ENCODE assay signal across 9 cellular contexts in the genomic region with DNA sequence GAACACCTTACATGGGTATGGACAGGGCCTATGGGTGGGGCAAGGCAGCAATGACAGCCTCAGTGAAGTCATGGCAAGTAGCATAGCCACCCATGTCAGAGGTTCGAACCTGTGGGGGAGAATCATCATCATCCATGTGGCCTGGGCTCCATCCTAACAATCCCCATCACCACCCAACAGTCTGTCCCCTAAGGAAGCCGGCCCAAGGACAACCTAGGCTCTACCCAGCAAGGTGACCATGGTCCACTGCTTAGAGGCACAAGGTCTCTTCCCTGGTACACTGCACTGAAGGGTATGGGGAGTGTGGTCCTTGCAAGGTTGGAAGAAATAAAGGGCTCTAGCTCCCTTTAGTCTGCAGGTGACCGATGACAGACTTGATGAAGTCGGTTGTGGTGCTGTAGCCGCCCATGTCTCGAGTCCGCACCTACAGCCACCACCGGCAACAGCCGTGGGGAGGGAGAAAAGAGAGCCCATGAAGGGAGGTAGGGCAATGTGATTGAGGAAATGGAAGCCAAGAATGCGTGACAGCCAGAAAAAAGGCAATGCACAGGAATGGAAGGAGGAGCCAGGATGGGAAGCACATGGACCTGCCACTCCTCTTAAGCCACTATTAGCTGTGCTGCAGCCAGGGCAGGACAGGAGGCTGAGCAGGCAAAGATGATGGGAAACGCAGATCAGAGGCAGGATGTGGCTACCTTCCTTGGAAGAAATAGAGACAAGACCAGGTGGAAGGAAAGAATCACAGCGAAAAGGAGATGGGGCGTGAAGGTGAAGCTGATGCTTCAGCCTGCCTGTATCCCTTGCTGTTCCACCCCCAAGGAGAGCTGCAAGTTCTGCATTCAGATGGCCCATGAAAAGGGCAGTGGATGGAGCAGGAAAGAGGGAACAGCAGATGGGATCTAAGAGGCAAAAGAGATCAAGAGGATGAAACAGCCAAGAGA. TPM values are rescaled to one million over a fixed set of nuclear protein-coding genes. Genes with fewer than 3 reads are reported as not detected.
DNase-seq lines count a peak whose midpoint lies in the region; ATAC-seq and TF ChIP-seq lines count a peak whose summit lies in the region.
"Had no signal": no experiment of that assay in that cellular context is flagged by ENCODE, and none has a peak within 500 bp of the region (broad histone marks: within the 10 kb centered on the region; RNA-seq: fewer than 3 reads in every experiment).

No MANE protein-coding gene starts in this region.

- H3K4me1 ChIP-seq in SK-N-SH (ENCODE audit: control insufficient read depth in 1 of 2, insufficient read depth in 2 of 2, low read depth in 1 of 2, low read length in 1 of 2) = peaks cover 6 to 16% of the 10 kb centered on the region in 2 experiments; a peak in 2 of 4 replicates
- H3K4me1 ChIP-seq in right atrium auricular region = peaks cover 0 to 15% of the 10 kb centered on the region in 2 donors
- peaks cover 25% of the 10 kb centered on the region for H3K4me1 ChIP-seq in vagina

- no peaks in the 10 kb centered on the region for H3K9me3 ChIP-seq in SK-N-SH
- no peaks in the 10 kb centered on the region for H3K9me3 ChIP-seq in right atrium auricular region
- H3K9me3 ChIP-seq in vagina = no peaks in the 10 kb centered on the region

- TF ChIP-seq CTCF in SK-N-SH (IDR thresholded peaks at IDR 0.05) = no peak
- TF ChIP-seq CTCF in right atrium auricular region (IDR thresholded peaks at IDR 0.05) = no peak
- no peak for TF ChIP-seq CTCF in vagina (IDR thresholded peaks at IDR 0.05)

- peaks cover 44% of the 10 kb centered on the region for H3K79me2 ChIP-seq in SK-N-SH (ENCODE audit: insufficient read depth)

- TF ChIP-seq RAD21 in SK-N-SH (IDR thresholded peaks at IDR 0.05; ENCODE audit: low read length) = no peak

- CTCF ChIA-PET in SK-N-SH (lab: Yijun Ruan, JAX) = no interaction called here

- no peak for ATAC-seq in esophagus mucosa
- no peak for ATAC-seq in HG03135 (IDR thresholded peaks at IDR 0.05; ENCODE audit: unreplicated experiment)

- no peak for TF ChIP-seq EP300 in SK-N-SH (IDR thresholded peaks at IDR 0.05; ENCODE audit: borderline replicate concordance in 1 of 2, low read depth in 1 of 2, low read length in 1 of 2)

- H3K36me3 ChIP-seq in SK-N-SH (replicated peaks in 1 of 2; ENCODE audit: control insufficient read depth in 1 of 2, insufficient read depth in 2 of 2, low read length in 1 of 2) = peaks cover 55 to 78% of the 10 kb centered on the region in 2 experiments
- H3K36me3 ChIP-seq in right atrium auricular region = peaks cover 90% of the 10 kb centered on the region
- H3K36me3 ChIP-seq in vagina = peaks cover 7 to 82% of the 10 kb centered on the region in 2 donors

- H3K4me3 ChIP-seq in SK-N-SH (ENCODE audit: low read depth in 2 of 2, low read length in 1 of 2) (no peak overlapping the region), right atrium auricular region (no peak overlapping the region), vagina (no peak overlapping the region)

- no peak overlapping the region for H3K4me2 ChIP-seq in SK-N-SH

- peaks cover 37% of the 10 kb centered on the region for H4K20me1 ChIP-seq in SK-N-SH (ENCODE audit: insufficient read depth)

- H3K27me3 ChIP-seq in SK-N-SH (ENCODE audit: insufficient read depth) = no peaks in the 10 kb centered on the region
- no peaks in the 10 kb centered on the region for H3K27me3 ChIP-seq in right atrium auricular region
- no peaks in the 10 kb centered on the region for H3K27me3 ChIP-seq in vagina

- no peak for TF ChIP-seq POLR2A in vagina (IDR thresholded peaks at IDR 0.05)

- intact Hi-C loops in vagina (cut with DNase I) = loop anchor here (10.0 kb wide), 1 partner anchor 124 kb away; the partner anchor contains the start of gene TMC2

- H3K27ac ChIP-seq in SK-N-SH (ENCODE audit: low read depth in 2 of 2, low read length in 1 of 2) = no peak overlapping the region
- H3K27ac ChIP-seq in right atrium auricular region = no peak overlapping the region
- no peak overlapping the region for H3K27ac ChIP-seq in vagina

- WGBS in SK-N-SH (ENCODE audit: low lambda C conversion rate) = 89% methylated on average over 13 of the region's 13 CpGs

- peaks cover 44% of the 10 kb centered on the region for H3F3A ChIP-seq in SK-N-SH (replicated peaks; ENCODE audit: insufficient read depth)

- DNase-seq in DMS 273 treated with DMSO at 0.1 percent for 48 hours (lab: John Stamatoyannopoulos, UW) (peak; percentile 60), HCEC 1CT (peak; percentile 14), SK-N-SH (no peak), islet precursor cell (peak; percentile 57), right atrium auricular region (ENCODE audit: low spot score) (no peak), vagina (ENCODE audit: extremely low spot score in 2 of 2) (no peak)
- DNase-seq: natural killer cell had no signal

- no peak overlapping the region for H3K9ac ChIP-seq in SK-N-SH

- H2AFZ ChIP-seq in SK-N-SH (ENCODE audit: low read depth) = no peak overlapping the region

- no peaks in the 10 kb centered on the region for H3K9me2 ChIP-seq in SK-N-SH

- POLR2A ChIA-PET in SK-N-SH (lab: Yijun Ruan, JAX) = no interaction called here

TF ChIP-seq in SK-N-SH, 30 proteins besides CTCF, POLR2A, EP300 and RAD21 (continues in another document):
- TF ChIP-seq POLR2AphosphoS5 (IDR thresholded peaks at IDR 0.05; ENCODE audit: low read depth, low read length) (peak; percentile 56; the same call in 1 of the 2 replicates), NRF1 (IDR thresholded peaks at IDR 0.05; ENCODE audit: low read depth, low read length) (no peak), SIN3A (IDR thresholded peaks at IDR 0.05; ENCODE audit: borderline replicate concordance, low read depth, low read length) (peak; percentile 18; the same call in 1 of the 2 replicates), JUND (IDR thresholded peaks at IDR 0.05) (0 out of 2 replicates have a peak, but pooled peaks have one; percentile 4)
- TF ChIP-seq, protein P1, sequence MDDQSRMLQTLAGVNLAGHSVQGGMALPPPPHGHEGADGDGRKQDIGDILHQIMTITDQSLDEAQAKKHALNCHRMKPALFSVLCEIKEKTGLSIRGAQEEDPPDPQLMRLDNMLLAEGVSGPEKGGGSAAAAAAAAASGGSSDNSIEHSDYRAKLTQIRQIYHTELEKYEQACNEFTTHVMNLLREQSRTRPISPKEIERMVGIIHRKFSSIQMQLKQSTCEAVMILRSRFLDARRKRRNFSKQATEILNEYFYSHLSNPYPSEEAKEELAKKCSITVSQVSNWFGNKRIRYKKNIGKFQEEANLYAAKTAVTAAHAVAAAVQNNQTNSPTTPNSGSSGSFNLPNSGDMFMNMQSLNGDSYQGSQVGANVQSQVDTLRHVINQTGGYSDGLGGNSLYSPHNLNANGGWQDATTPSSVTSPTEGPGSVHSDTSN (IDR thresholded peaks at IDR 0.05) = 0 out of 2 replicates have a peak, but pooled peaks have one; percentile 13
- TF ChIP-seq, protein P2, sequence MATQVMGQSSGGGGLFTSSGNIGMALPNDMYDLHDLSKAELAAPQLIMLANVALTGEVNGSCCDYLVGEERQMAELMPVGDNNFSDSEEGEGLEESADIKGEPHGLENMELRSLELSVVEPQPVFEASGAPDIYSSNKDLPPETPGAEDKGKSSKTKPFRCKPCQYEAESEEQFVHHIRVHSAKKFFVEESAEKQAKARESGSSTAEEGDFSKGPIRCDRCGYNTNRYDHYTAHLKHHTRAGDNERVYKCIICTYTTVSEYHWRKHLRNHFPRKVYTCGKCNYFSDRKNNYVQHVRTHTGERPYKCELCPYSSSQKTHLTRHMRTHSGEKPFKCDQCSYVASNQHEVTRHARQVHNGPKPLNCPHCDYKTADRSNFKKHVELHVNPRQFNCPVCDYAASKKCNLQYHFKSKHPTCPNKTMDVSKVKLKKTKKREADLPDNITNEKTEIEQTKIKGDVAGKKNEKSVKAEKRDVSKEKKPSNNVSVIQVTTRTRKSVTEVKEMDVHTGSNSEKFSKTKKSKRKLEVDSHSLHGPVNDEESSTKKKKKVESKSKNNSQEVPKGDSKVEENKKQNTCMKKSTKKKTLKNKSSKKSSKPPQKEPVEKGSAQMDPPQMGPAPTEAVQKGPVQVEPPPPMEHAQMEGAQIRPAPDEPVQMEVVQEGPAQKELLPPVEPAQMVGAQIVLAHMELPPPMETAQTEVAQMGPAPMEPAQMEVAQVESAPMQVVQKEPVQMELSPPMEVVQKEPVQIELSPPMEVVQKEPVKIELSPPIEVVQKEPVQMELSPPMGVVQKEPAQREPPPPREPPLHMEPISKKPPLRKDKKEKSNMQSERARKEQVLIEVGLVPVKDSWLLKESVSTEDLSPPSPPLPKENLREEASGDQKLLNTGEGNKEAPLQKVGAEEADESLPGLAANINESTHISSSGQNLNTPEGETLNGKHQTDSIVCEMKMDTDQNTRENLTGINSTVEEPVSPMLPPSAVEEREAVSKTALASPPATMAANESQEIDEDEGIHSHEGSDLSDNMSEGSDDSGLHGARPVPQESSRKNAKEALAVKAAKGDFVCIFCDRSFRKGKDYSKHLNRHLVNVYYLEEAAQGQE (IDR thresholded peaks at IDR 0.05; ENCODE audit: low read depth, low read length) = no peak

RNA-seq across cellular contexts. Expression of gene IDH3B, which starts 5.3 kb away (rescaled TPM):
- polyA plus RNA-seq in SK-N-SH (2012; rRNA removed) = 233 and 268 TPM in 2 replicates
- polyA plus RNA-seq in SK-N-SH (2012; cell fraction: cytosol; rRNA removed) = 158 and 196 TPM in 2 replicates
- 526 and 663 TPM in 2 replicates for polyA plus RNA-seq in SK-N-SH (2012; cell fraction: nucleus; rRNA removed)
- total RNA-seq in right atrium auricular region (100 to 1,000 TPM; 145 to 217 TPM), vagina (71.0 TPM), esophagus mucosa (60.7 TPM)

RNA-seq across cellular contexts. Expression of gene NOP56, which starts 6.3 kb away (rescaled TPM):
- polyA plus RNA-seq in SK-N-SH (2012; rRNA removed) = 158 and 218 TPM in 2 replicates
- polyA plus RNA-seq in SK-N-SH (2012; cell fraction: cytosol; rRNA removed) = 111 and 114 TPM in 2 replicates
- 520 and 629 TPM in 2 replicates for polyA plus RNA-seq in SK-N-SH (2012; cell fraction: nucleus; rRNA removed)
- total RNA-seq in right atrium auricular region (10 to 100 TPM; 30.9 to 47.1 TPM), vagina (87.7 TPM), esophagus mucosa (119 TPM)

RNA-seq across cellular contexts. Expression of gene EBF4, which starts 33.9 kb away (rescaled TPM):
- polyA plus RNA-seq in SK-N-SH (2012; rRNA removed) = 15.9 and 20.6 TPM in 2 replicates
- 8.4 and 13.2 TPM in 2 replicates for polyA plus RNA-seq in SK-N-SH (2012; cell fraction: cytosol; rRNA removed)
- polyA plus RNA-seq in SK-N-SH (2012; cell fraction: nucleus; rRNA removed) = 103 and 177 TPM in 2 replicates
- total RNA-seq in right atrium auricular region = 1 to 10 TPM; 2.5 to 8.5 TPM
- 23.1 TPM for total RNA-seq in vagina
- total RNA-seq in esophagus mucosa = 1.7 TPM

Comparison
In these comparisons a context has a peak if more than half of its experiments do, and no peak if none do; other contexts are left out.
1. DNase-seq: peak in DMS 273 treated with DMSO at 0.1 percent for 48 hours (single experiment), HCEC 1CT (single experiment) and islet precursor cell (single experiment); none in SK-N-SH (single experiment), right atrium auricular region (single experiment) and vagina (0 of 2).